Comparison of ENCODE assay signal across 1 cellular context in genomic region chr11:77171885-77172665, GRCh38.
TF ChIP-seq lines count a peak whose summit lies in the region.

No MANE protein-coding gene starts in this region.

TF ChIP-seq in HepG2, 621 proteins besides CTCF, POLR2A, EP300 and RAD21 (continued from another document and continues in another):
- TF ChIP-seq ZNF18 (CRISPR knock-in tag; IDR thresholded peaks at IDR 0.05; ENCODE audit: insufficient replicate concordance), result no peak
- no peak for TF ChIP-seq ZBTB42 (CRISPR knock-in tag; IDR thresholded peaks at IDR 0.05)
- TF ChIP-seq GRHL1 (CRISPR knock-in tag; conservative IDR thresholded peaks at IDR 0.05), result no peak
- TF ChIP-seq CAMTA2 (CRISPR knock-in tag; IDR thresholded peaks at IDR 0.05; ENCODE audit: borderline replicate concordance), result no peak
- no peak for TF ChIP-seq STAT6 (CRISPR knock-in tag; IDR thresholded peaks at IDR 0.05; ENCODE audit: borderline replicate concordance)
- peak; percentile 72 for TF ChIP-seq ZMYM3 (CRISPR knock-in tag; IDR thresholded peaks at IDR 0.05)
- TF ChIP-seq MTF2 (CRISPR knock-in tag; IDR thresholded peaks at IDR 0.05; ENCODE audit: borderline replicate concordance), result no peak
- no peak for TF ChIP-seq ZBTB49 (CRISPR knock-in tag; IDR thresholded peaks at IDR 0.05; ENCODE audit: borderline replicate concordance)
- TF ChIP-seq HMGXB4 (CRISPR knock-in tag; IDR thresholded peaks at IDR 0.05; ENCODE audit: borderline replicate concordance in 1 of 2, low read depth in 1 of 2), result no peak
- TF ChIP-seq SMAD1 (CRISPR knock-in tag; IDR thresholded peaks at IDR 0.05; ENCODE audit: borderline replicate concordance, low read depth), result no peak
- no peak for TF ChIP-seq EZH2 (conservative IDR thresholded peaks at IDR 0.05; ENCODE audit: low read depth, low read length)
- no peak for TF ChIP-seq TAF1 (CRISPR knock-in tag; IDR thresholded peaks at IDR 0.05)
- TF ChIP-seq ETV5 (CRISPR knock-in tag; IDR thresholded peaks at IDR 0.05; ENCODE audit: borderline replicate concordance), result no peak
- TF ChIP-seq WIZ (CRISPR knock-in tag; IDR thresholded peaks at IDR 0.05), result no peak
- 0 out of 2 replicates have a peak, but pooled peaks have one; percentile 50 for TF ChIP-seq ZNF891 (CRISPR knock-in tag; IDR thresholded peaks at IDR 0.05)
- TF ChIP-seq DMTF1 (CRISPR knock-in tag; IDR thresholded peaks at IDR 0.05), result no peak
- peak; percentile 60; the same call in 1 of the 2 replicates for TF ChIP-seq ZFP91 (CRISPR knock-in tag; IDR thresholded peaks at IDR 0.05; ENCODE audit: borderline replicate concordance)
- TF ChIP-seq CBFB (CRISPR knock-in tag; IDR thresholded peaks at IDR 0.05), result 0 out of 2 replicates have a peak, but pooled peaks have one; percentile 35
- no peak for TF ChIP-seq ZNF451 (CRISPR knock-in tag; IDR thresholded peaks at IDR 0.05)
- TF ChIP-seq KAT7 (CRISPR knock-in tag; IDR thresholded peaks at IDR 0.05; ENCODE audit: borderline replicate concordance), result no peak
- no peak for TF ChIP-seq ZBTB39 (CRISPR knock-in tag; IDR thresholded peaks at IDR 0.05)
- no peak for TF ChIP-seq TFDP1 (CRISPR knock-in tag; IDR thresholded peaks at IDR 0.05; ENCODE audit: borderline replicate concordance)
- no peak for TF ChIP-seq RBFOX2 (IDR thresholded peaks at IDR 0.05; ENCODE audit: low read depth, low read length)
- no peak for TF ChIP-seq TMF1 (CRISPR knock-in tag; IDR thresholded peaks at IDR 0.05; ENCODE audit: low read depth)
- TF ChIP-seq GATAD2A (CRISPR knock-in tag; IDR thresholded peaks at IDR 0.05), result peak; percentile 49; the same call in 1 of the 2 replicates
- no peak for TF ChIP-seq ISX (CRISPR knock-in tag; conservative IDR thresholded peaks at IDR 0.05)
- no peak for TF ChIP-seq ZNF383 (CRISPR knock-in tag; IDR thresholded peaks at IDR 0.05; ENCODE audit: borderline replicate concordance)
- TF ChIP-seq KDM5A (IDR thresholded peaks at IDR 0.05; ENCODE audit: borderline replicate concordance, low read length), result no peak
- TF ChIP-seq NR2F6 (IDR thresholded peaks at IDR 0.05), result peak; percentile 96
- TF ChIP-seq NR2F6 (CRISPR knock-in tag; IDR thresholded peaks at IDR 0.05), result peak; percentile 98
- TF ChIP-seq ETS1 (CRISPR knock-in tag; IDR thresholded peaks at IDR 0.05), result no peak
- TF ChIP-seq ZBTB3 (CRISPR knock-in tag; IDR thresholded peaks at IDR 0.05; ENCODE audit: borderline replicate concordance, low read depth), result no peak
- no peak for TF ChIP-seq IRF1 (CRISPR knock-in tag; IDR thresholded peaks at IDR 0.05; ENCODE audit: low read depth)
- TF ChIP-seq ZNF776 (CRISPR knock-in tag; IDR thresholded peaks at IDR 0.05), result no peak
- no peak for TF ChIP-seq ARHGAP35 (CRISPR knock-in tag; IDR thresholded peaks at IDR 0.05; ENCODE audit: borderline replicate concordance)
- no peak for TF ChIP-seq ZNF225 (CRISPR knock-in tag; IDR thresholded peaks at IDR 0.05)
- no peak for TF ChIP-seq ZNF335 (CRISPR knock-in tag; IDR thresholded peaks at IDR 0.05)
- TF ChIP-seq ZNF350 (CRISPR knock-in tag; IDR thresholded peaks at IDR 0.05; ENCODE audit: borderline replicate concordance, low read depth), result no peak
- no peak for TF ChIP-seq POLR2G (IDR thresholded peaks at IDR 0.05; ENCODE audit: low read depth, low read length)
- no peak for TF ChIP-seq ZNF10 (CRISPR knock-in tag; IDR thresholded peaks at IDR 0.05; ENCODE audit: borderline replicate concordance, low read depth)
- TF ChIP-seq DNMT1 (CRISPR knock-in tag; IDR thresholded peaks at IDR 0.05), result no peak
- no peak for TF ChIP-seq TBL1XR1 (IDR thresholded peaks at IDR 0.05; ENCODE audit: borderline replicate concordance, low read length, partially characterized antibody)
- TF ChIP-seq MED13 (CRISPR knock-in tag; IDR thresholded peaks at IDR 0.05), result no peak
- TF ChIP-seq ZNF619 (CRISPR knock-in tag; IDR thresholded peaks at IDR 0.05), result no peak
